Comparison of ENCODE assay signal across 1 cellular context in the genomic region with DNA sequence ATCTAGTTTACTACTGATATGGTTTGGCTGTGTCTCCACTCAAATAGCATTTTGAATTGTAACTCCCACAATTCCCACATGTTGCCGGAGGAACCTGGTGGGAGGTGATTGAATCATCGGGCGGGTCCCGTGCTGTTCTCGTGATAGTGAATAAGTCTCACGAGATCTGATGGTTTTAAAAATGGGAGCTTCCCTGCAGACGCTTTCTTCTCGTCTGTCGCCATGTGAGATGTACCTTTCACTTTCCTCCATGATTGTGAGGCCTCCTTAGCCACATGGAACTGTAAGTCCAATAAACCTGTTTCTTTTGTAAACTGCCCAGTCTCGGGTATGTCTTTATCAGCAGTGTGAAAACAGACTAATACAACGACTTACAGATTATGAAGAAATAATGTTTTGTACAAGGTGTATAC.
TF ChIP-seq lines count a peak whose summit lies in the region.

No MANE protein-coding gene starts in this region.

TF ChIP-seq in K562, 482 proteins besides CTCF, POLR2A, EP300 and RAD21 (continues in another document):
- TF ChIP-seq XRCC5 (IDR thresholded peaks at IDR 0.05; ENCODE audit: low read depth, low read length) (no peak), ZNF57 (CRISPR knock-in tag; IDR thresholded peaks at IDR 0.05) (no peak), KAT2B (IDR thresholded peaks at IDR 0.05; ENCODE audit: low read depth, low read length) (no peak), HNRNPK (IDR thresholded peaks at IDR 0.05; ENCODE audit: low read depth, low read length, poor library complexity, severe bottlenecking) (no peak), ZNF431 (CRISPR knock-in tag; IDR thresholded peaks at IDR 0.05) (no peak), HNRNPUL1 (IDR thresholded peaks at IDR 0.05; ENCODE audit: low read length) (no peak), TAF7 (tag; IDR thresholded peaks at IDR 0.05) (peak; percentile 76), GTF2A2 (tag; IDR thresholded peaks at IDR 0.05) (0 out of 2 replicates have a peak, but pooled peaks have one; percentile 30), SMARCC2 (IDR thresholded peaks at IDR 0.05; ENCODE audit: low read depth) (no peak), ZNF384 (IDR thresholded peaks at IDR 0.05; ENCODE audit: low read depth, low read length) (no peak), XRCC4 (IDR thresholded peaks at IDR 0.05; ENCODE audit: extremely low read depth, insufficient read depth, insufficient read length) (no peak), MECOM (CRISPR knock-in tag; IDR thresholded peaks at IDR 0.05) (no peak), ZBTB8A (IDR thresholded peaks at IDR 0.05; ENCODE audit: partially characterized antibody) (no peak), SMAD3 (CRISPR knock-in tag; conservative IDR thresholded peaks at IDR 0.05) (no peak), ATF7 (IDR thresholded peaks at IDR 0.05) (peak; percentile 44; the same call in 1 of the 2 replicates), BACH1 (tag; IDR thresholded peaks at IDR 0.05) (0 out of 2 replicates have a peak, but pooled peaks have one; percentile 16), CBX8 (IDR thresholded peaks at IDR 0.05; ENCODE audit: borderline replicate concordance, extremely low read depth, low read depth, low read length, poor library complexity, severe bottlenecking) (no peak), MYBL2 (IDR thresholded peaks at IDR 0.05; ENCODE audit: low read depth) (peak; percentile 56; the same call in 1 of the 2 replicates), MYBL2 (CRISPR knock-in tag; IDR thresholded peaks at IDR 0.05; ENCODE audit: borderline replicate concordance) (no peak), ETV6 (IDR thresholded peaks at IDR 0.05; ENCODE audit: borderline replicate concordance in 1 of 2, low read depth in 2 of 2, low read length in 1 of 2) (no peak), ETV6 (CRISPR knock-in tag; IDR thresholded peaks at IDR 0.05; ENCODE audit: borderline replicate concordance) (no peak), FOXJ3 (CRISPR knock-in tag; IDR thresholded peaks at IDR 0.05) (no peak)
- TF ChIP-seq, protein P1, sequence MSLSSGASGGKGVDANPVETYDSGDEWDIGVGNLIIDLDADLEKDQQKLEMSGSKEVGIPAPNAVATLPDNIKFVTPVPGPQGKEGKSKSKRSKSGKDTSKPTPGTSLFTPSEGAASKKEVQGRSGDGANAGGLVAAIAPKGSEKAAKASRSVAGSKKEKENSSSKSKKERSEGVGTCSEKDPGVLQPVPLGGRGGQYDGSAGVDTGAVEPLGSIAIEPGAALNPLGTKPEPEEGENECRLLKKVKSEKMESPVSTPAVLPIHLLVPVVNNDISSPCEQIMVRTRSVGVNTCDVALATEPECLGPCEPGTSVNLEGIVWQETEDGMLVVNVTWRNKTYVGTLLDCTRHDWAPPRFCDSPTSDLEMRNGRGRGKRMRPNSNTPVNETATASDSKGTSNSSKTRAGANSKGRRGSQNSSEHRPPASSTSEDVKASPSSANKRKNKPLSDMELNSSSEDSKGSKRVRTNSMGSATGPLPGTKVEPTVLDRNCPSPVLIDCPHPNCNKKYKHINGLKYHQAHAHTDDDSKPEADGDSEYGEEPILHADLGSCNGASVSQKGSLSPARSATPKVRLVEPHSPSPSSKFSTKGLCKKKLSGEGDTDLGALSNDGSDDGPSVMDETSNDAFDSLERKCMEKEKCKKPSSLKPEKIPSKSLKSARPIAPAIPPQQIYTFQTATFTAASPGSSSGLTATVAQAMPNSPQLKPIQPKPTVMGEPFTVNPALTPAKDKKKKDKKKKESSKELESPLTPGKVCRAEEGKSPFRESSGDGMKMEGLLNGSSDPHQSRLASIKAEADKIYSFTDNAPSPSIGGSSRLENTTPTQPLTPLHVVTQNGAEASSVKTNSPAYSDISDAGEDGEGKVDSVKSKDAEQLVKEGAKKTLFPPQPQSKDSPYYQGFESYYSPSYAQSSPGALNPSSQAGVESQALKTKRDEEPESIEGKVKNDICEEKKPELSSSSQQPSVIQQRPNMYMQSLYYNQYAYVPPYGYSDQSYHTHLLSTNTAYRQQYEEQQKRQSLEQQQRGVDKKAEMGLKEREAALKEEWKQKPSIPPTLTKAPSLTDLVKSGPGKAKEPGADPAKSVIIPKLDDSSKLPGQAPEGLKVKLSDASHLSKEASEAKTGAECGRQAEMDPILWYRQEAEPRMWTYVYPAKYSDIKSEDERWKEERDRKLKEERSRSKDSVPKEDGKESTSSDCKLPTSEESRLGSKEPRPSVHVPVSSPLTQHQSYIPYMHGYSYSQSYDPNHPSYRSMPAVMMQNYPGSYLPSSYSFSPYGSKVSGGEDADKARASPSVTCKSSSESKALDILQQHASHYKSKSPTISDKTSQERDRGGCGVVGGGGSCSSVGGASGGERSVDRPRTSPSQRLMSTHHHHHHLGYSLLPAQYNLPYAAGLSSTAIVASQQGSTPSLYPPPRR (CRISPR knock-in tag; IDR thresholded peaks at IDR 0.05; ENCODE audit: borderline replicate concordance): no peak
- TF ChIP-seq, protein P2, sequence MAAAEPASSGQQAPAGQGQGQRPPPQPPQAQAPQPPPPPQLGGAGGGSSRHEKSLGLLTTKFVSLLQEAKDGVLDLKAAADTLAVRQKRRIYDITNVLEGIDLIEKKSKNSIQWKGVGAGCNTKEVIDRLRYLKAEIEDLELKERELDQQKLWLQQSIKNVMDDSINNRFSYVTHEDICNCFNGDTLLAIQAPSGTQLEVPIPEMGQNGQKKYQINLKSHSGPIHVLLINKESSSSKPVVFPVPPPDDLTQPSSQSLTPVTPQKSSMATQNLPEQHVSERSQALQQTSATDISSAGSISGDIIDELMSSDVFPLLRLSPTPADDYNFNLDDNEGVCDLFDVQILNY (CRISPR knock-in tag; IDR thresholded peaks at IDR 0.05): no peak
- TF ChIP-seq, protein P3, sequence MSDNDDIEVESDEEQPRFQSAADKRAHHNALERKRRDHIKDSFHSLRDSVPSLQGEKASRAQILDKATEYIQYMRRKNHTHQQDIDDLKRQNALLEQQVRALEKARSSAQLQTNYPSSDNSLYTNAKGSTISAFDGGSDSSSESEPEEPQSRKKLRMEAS (CRISPR knock-in tag; IDR thresholded peaks at IDR 0.05): no peak
- TF ChIP-seq, protein P4, sequence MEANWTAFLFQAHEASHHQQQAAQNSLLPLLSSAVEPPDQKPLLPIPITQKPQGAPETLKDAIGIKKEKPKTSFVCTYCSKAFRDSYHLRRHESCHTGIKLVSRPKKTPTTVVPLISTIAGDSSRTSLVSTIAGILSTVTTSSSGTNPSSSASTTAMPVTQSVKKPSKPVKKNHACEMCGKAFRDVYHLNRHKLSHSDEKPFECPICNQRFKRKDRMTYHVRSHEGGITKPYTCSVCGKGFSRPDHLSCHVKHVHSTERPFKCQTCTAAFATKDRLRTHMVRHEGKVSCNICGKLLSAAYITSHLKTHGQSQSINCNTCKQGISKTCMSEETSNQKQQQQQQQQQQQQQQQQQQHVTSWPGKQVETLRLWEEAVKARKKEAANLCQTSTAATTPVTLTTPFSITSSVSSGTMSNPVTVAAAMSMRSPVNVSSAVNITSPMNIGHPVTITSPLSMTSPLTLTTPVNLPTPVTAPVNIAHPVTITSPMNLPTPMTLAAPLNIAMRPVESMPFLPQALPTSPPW (CRISPR knock-in tag; IDR thresholded peaks at IDR 0.05): 0 out of 2 replicates have a peak, but pooled peaks have one; percentile 15
- TF ChIP-seq, protein P5, sequence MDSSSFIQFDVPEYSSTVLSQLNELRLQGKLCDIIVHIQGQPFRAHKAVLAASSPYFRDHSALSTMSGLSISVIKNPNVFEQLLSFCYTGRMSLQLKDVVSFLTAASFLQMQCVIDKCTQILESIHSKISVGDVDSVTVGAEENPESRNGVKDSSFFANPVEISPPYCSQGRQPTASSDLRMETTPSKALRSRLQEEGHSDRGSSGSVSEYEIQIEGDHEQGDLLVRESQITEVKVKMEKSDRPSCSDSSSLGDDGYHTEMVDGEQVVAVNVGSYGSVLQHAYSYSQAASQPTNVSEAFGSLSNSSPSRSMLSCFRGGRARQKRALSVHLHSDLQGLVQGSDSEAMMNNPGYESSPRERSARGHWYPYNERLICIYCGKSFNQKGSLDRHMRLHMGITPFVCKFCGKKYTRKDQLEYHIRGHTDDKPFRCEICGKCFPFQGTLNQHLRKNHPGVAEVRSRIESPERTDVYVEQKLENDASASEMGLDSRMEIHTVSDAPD (CRISPR knock-in tag; IDR thresholded peaks at IDR 0.05): no peak
- TF ChIP-seq, protein P6, sequence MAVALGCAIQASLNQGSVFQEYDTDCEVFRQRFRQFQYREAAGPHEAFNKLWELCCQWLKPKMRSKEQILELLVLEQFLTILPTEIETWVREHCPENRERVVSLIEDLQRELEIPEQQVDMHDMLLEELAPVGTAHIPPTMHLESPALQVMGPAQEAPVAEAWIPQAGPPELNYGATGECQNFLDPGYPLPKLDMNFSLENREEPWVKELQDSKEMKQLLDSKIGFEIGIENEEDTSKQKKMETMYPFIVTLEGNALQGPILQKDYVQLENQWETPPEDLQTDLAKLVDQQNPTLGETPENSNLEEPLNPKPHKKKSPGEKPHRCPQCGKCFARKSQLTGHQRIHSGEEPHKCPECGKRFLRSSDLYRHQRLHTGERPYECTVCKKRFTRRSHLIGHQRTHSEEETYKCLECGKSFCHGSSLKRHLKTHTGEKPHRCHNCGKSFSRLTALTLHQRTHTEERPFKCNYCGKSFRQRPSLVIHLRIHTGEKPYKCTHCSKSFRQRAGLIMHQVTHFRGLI (CRISPR knock-in tag; IDR thresholded peaks at IDR 0.05): no peak
- TF ChIP-seq, protein P7, sequence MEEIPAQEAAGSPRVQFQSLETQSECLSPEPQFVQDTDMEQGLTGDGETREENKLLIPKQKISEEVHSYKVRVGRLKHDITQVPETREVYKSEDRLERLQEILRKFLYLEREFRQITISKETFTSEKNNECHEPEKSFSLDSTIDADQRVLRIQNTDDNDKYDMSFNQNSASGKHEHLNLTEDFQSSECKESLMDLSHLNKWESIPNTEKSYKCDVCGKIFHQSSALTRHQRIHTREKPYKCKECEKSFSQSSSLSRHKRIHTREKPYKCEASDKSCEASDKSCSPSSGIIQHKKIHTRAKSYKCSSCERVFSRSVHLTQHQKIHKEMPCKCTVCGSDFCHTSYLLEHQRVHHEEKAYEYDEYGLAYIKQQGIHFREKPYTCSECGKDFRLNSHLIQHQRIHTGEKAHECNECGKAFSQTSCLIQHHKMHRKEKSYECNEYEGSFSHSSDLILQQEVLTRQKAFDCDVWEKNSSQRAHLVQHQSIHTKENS (CRISPR knock-in tag; IDR thresholded peaks at IDR 0.05): no peak
- TF ChIP-seq, protein P8, sequence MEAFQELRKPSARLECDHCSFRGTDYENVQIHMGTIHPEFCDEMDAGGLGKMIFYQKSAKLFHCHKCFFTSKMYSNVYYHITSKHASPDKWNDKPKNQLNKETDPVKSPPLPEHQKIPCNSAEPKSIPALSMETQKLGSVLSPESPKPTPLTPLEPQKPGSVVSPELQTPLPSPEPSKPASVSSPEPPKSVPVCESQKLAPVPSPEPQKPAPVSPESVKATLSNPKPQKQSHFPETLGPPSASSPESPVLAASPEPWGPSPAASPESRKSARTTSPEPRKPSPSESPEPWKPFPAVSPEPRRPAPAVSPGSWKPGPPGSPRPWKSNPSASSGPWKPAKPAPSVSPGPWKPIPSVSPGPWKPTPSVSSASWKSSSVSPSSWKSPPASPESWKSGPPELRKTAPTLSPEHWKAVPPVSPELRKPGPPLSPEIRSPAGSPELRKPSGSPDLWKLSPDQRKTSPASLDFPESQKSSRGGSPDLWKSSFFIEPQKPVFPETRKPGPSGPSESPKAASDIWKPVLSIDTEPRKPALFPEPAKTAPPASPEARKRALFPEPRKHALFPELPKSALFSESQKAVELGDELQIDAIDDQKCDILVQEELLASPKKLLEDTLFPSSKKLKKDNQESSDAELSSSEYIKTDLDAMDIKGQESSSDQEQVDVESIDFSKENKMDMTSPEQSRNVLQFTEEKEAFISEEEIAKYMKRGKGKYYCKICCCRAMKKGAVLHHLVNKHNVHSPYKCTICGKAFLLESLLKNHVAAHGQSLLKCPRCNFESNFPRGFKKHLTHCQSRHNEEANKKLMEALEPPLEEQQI (IDR thresholded peaks at IDR 0.05): 0 out of 2 replicates have a peak, but pooled peaks have one; percentile 62
- TF ChIP-seq, protein P9, sequence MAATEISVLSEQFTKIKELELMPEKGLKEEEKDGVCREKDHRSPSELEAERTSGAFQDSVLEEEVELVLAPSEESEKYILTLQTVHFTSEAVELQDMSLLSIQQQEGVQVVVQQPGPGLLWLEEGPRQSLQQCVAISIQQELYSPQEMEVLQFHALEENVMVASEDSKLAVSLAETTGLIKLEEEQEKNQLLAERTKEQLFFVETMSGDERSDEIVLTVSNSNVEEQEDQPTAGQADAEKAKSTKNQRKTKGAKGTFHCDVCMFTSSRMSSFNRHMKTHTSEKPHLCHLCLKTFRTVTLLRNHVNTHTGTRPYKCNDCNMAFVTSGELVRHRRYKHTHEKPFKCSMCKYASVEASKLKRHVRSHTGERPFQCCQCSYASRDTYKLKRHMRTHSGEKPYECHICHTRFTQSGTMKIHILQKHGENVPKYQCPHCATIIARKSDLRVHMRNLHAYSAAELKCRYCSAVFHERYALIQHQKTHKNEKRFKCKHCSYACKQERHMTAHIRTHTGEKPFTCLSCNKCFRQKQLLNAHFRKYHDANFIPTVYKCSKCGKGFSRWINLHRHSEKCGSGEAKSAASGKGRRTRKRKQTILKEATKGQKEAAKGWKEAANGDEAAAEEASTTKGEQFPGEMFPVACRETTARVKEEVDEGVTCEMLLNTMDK (IDR thresholded peaks at IDR 0.05; ENCODE audit: borderline replicate concordance, insufficient read depth, low read depth, low read length, poor library complexity, severe bottlenecking): no peak
- TF ChIP-seq, protein P10, sequence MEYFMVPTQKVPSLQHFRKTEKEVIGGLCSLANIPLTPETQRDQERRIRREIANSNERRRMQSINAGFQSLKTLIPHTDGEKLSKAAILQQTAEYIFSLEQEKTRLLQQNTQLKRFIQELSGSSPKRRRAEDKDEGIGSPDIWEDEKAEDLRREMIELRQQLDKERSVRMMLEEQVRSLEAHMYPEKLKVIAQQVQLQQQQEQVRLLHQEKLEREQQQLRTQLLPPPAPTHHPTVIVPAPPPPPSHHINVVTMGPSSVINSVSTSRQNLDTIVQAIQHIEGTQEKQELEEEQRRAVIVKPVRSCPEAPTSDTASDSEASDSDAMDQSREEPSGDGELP (CRISPR knock-in tag; IDR thresholded peaks at IDR 0.05; ENCODE audit: borderline replicate concordance): 0 out of 2 replicates have a peak, but pooled peaks have one; percentile 9
- TF ChIP-seq, protein P11, sequence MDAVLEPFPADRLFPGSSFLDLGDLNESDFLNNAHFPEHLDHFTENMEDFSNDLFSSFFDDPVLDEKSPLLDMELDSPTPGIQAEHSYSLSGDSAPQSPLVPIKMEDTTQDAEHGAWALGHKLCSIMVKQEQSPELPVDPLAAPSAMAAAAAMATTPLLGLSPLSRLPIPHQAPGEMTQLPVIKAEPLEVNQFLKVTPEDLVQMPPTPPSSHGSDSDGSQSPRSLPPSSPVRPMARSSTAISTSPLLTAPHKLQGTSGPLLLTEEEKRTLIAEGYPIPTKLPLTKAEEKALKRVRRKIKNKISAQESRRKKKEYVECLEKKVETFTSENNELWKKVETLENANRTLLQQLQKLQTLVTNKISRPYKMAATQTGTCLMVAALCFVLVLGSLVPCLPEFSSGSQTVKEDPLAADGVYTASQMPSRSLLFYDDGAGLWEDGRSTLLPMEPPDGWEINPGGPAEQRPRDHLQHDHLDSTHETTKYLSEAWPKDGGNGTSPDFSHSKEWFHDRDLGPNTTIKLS (IDR thresholded peaks at IDR 0.05; ENCODE audit: borderline replicate concordance, low read depth): peak; percentile 77; the same call in 1 of the 2 replicates
- TF ChIP-seq, protein P12, sequence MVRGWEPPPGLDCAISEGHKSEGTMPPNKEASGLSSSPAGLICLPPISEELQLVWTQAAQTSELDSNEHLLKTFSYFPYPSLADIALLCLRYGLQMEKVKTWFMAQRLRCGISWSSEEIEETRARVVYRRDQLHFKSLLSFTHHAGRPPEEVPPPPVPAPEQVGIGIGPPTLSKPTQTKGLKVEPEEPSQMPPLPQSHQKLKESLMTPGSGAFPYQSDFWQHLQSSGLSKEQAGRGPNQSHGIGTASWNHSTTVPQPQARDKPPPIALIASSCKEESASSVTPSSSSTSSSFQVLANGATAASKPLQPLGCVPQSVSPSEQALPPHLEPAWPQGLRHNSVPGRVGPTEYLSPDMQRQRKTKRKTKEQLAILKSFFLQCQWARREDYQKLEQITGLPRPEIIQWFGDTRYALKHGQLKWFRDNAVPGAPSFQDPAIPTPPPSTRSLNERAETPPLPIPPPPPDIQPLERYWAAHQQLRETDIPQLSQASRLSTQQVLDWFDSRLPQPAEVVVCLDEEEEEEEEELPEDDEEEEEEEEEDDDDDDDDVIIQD (CRISPR knock-in tag; IDR thresholded peaks at IDR 0.05): no peak
